6 cellular contexts compared by ENCODE assay signal in the genomic region with DNA sequence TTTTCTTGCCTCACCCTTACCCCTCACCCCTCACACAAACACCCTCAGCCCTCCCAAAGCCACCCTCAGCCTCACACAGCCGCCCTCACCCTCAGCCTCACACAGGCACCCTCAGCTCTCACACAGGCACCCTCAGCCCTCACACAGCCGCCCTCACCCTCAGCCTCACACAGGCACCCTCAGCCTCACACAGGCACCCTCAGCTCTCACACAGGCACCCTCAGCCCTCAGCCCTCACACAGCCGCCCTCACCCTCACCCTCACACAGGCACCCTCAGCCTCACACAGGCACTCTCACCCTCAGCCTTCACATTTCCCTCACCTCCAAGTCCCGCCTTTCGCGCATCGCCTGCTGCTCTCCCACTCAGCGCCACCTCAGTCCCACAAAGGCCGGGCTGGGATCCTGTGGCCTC. TPM values are rescaled to one million over a fixed set of nuclear protein-coding genes. Genes with fewer than 3 reads are reported as not detected.
A peak's percentile ranks its signal among the peaks of the same experiment; 100 is the strongest.
DNase-seq lines count a peak whose midpoint lies in the region; ATAC-seq and TF ChIP-seq lines count a peak whose summit lies in the region.

No MANE protein-coding gene starts in this region.

- H3K27me3 ChIP-seq in left lung = no peaks in the 10 kb centered on the region

- peaks cover 15 to 30% of the 10 kb centered on the region in 2 donors for H3K4me1 ChIP-seq in left lung

- H3K27ac ChIP-seq in SK-N-MC = no peak overlapping the region
- H3K27ac ChIP-seq in left lung = peak overlapping the region in 1 of 2 donors; percentile 88

- H3K9ac ChIP-seq in SK-N-MC (ENCODE audit: insufficient read length) = peak overlapping the region; percentile 85

- TF ChIP-seq CTCF in AG10803 (conservative IDR thresholded peaks at IDR 0.05; ENCODE audit: low read length) (no peak), left lung (IDR thresholded peaks at IDR 0.05) (no peak)

- DNase-seq in AG10803 (ENCODE audit: low read depth) (no peak), SK-N-MC (ENCODE audit: low read depth, low spot score) (peak; percentile 20), left lung (no peak), NCI-H1417 (lab: John Stamatoyannopoulos, UW) (no peak), GM19238 (ENCODE audit: insufficient read length, low spot score) (no peak)

- H3K9me3 ChIP-seq in SK-N-MC (ENCODE audit: low read depth, low read length) (no peaks in the 10 kb centered on the region), left lung (no peaks in the 10 kb centered on the region)

- intact Hi-C loops in left lung (cut with DNase I) = no loop called here

- H3K36me3 ChIP-seq in SK-N-MC (ENCODE audit: insufficient read depth, low read length) = no peaks in the 10 kb centered on the region
- no peaks in the 10 kb centered on the region for H3K36me3 ChIP-seq in left lung

- peak overlapping the region; percentile 96 for H3K4me3 ChIP-seq in AG10803 (ENCODE audit: low read length)
- peak overlapping the region; percentile 99 for H3K4me3 ChIP-seq in SK-N-MC
- peak overlapping the region; percentile 59 to 82 for H3K4me3 ChIP-seq in left lung

- ATAC-seq in left lung (peak; percentile 24), HG02759 (IDR thresholded peaks at IDR 0.05; ENCODE audit: unreplicated experiment) (no peak)

RNA-seq across cellular contexts. Expression of a gene that starts 0.3 kb away (rescaled TPM):
- 1 to 10 TPM; 3.4 to 3.9 TPM for total RNA-seq in left lung

RNA-seq across cellular contexts. Expression of a gene that starts 21.3 kb away (rescaled TPM):
- 10 to 100 TPM; 25.4 to 31.9 TPM for total RNA-seq in left lung

RNA-seq across cellular contexts. Expression of a gene that starts 26.8 kb away (rescaled TPM):
- 10 to 100 TPM in 1 of 2 donors, 1 to 10 TPM in 1; 9.8 to 10.2 TPM for total RNA-seq in left lung

RNA-seq across cellular contexts. Expression of a gene that starts 36.0 kb away (rescaled TPM):
- 1 to 10 TPM in 1 of 2 donors, under 1 TPM in 1; 0.76 to 1.2 TPM for total RNA-seq in left lung

RNA-seq across cellular contexts. Expression of a gene that starts 47.8 kb away (rescaled TPM):
- 1 to 10 TPM; 5.5 TPM for total RNA-seq in left lung
